Comparison of ENCODE assay signal across 18 cellular contexts in the genomic region with DNA sequence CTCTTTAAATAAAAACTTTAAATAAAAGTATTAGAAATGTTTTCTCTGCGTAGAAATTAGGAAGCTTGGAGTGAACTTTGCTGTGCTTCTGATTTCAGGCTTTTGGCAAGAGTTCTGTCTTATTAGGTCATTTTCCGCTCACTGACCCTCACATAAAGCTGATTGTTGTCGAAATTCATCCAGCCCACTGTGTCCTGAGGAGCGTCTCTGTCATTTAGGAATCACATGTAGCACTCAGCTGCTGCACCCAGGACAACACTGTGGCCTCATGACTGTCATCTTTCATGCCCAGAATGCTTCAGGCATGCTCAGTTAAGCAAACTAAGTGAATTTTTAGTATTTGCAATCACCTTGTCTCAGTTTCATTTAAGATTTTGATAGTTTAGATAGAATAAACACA.
"Had no signal": no experiment of that assay in that cellular context is flagged by ENCODE, and none has a peak within 500 bp of the region (broad histone marks: within the 10 kb centered on the region; RNA-seq: fewer than 3 reads in every experiment).

No MANE protein-coding gene starts in this region.

- H3K36me3 Mint-ChIP-seq: activated naive CD8-positive, alpha-beta T cell treated with anti-CD3 and anti-CD28 coated beads, Interleukin-2, amount 10 ng/mL, durations not matched to agents 7 days and 5 days; stimulated activated naive B cell treated with anti-CD40 and anti-IgM and Interleukin-4, amounts not matched to agents 10 μg/mL and 1 μg/mL and 100 μg/mL, for 72 hours had no signal

- H3K4me3 ChIP-seq: gastrocnemius medialis, left ventricle myocardium inferior, pancreas, tibial nerve, vagina had no signal

- H3K36me3 ChIP-seq: gastrocnemius medialis, left ventricle myocardium inferior, pancreas, tibial nerve, vagina had no signal

- H3K27ac Mint-ChIP-seq: activated CD4-positive, alpha-beta T cell treated with anti-CD3 and anti-CD28 coated beads, Interleukin-2, amount 10 ng/mL, durations not matched to agents 24 days and 14 days; activated naive CD8-positive, alpha-beta T cell treated with anti-CD3 and anti-CD28 coated beads, Interleukin-2, amount 10 ng/mL, durations not matched to agents 7 days and 5 days; dendritic cell treated with granulocyte-macrophage colony-stimulating factor and Interleukin-4, amounts not matched to agents 40 ng/mL and 50 ng/mL, for 4 days; effector memory CD8-positive, alpha-beta T cell; stimulated activated naive B cell treated with anti-CD40 and anti-IgM and Interleukin-4, amounts not matched to agents 10 μg/mL and 1 μg/mL and 100 μg/mL, for 72 hours; T-helper 2 cell treated with Interferon-gamma antibody and Interleukin-4, amounts not matched to agents 5 μg/mL and 100 μg/mL, for 36 hours had no signal

- H3K4me3 Mint-ChIP-seq: activated CD4-positive, alpha-beta T cell treated with anti-CD3 and anti-CD28 coated beads, Interleukin-2, amount 10 ng/mL, durations not matched to agents 24 days and 14 days; activated naive CD8-positive, alpha-beta T cell treated with anti-CD3 and anti-CD28 coated beads, Interleukin-2, amount 10 ng/mL, durations not matched to agents 7 days and 5 days; dendritic cell treated with granulocyte-macrophage colony-stimulating factor and Interleukin-4, amounts not matched to agents 40 ng/mL and 50 ng/mL, for 4 days; effector memory CD8-positive, alpha-beta T cell; stimulated activated naive B cell treated with anti-CD40 and anti-IgM and Interleukin-4, amounts not matched to agents 10 μg/mL and 1 μg/mL and 100 μg/mL, for 72 hours; T-helper 2 cell treated with Interferon-gamma antibody and Interleukin-4, amounts not matched to agents 5 μg/mL and 100 μg/mL, for 36 hours had no signal

- H3K4me1 ChIP-seq: gastrocnemius medialis, left ventricle myocardium inferior, pancreas, tibial nerve, vagina had no signal

- ATAC-seq: effector memory CD8-positive, alpha-beta T cell; gastrocnemius medialis; pancreas; stimulated activated naive B cell treated with anti-CD40 and anti-IgM and Interleukin-4, amounts not matched to agents 10 μg/mL and 1 μg/mL and 100 μg/mL, for 72 hours had no signal

- H3K27me3 Mint-ChIP-seq: dendritic cell treated with granulocyte-macrophage colony-stimulating factor and Interleukin-4, amounts not matched to agents 40 ng/mL and 50 ng/mL, for 4 days had no signal

- DNase-seq: activated CD4-positive, alpha-beta T cell treated with anti-CD3 and anti-CD28 coated beads, Interleukin-2, amount 10 ng/mL, durations not matched to agents 24 days and 14 days; activated CD4-positive, CD25-positive, alpha-beta regulatory T cell; activated CD8-positive, alpha-beta memory T cell treated with anti-CD3 and anti-CD28 coated beads for 24 hours; activated naive CD4-positive, alpha-beta T cell; activated naive CD8-positive, alpha-beta T cell treated with anti-CD3 and anti-CD28 coated beads, Interleukin-2, amount 10 ng/mL, durations not matched to agents 7 days and 5 days; aorta; effector memory CD8-positive, alpha-beta T cell; gastrocnemius medialis; left ventricle myocardium inferior; mesendoderm; pancreas; stimulated activated CD4-positive, alpha-beta T cell treated with anti-CD3 and anti-CD28 coated beads, Interleukin-2, amount 100 ng/mL, for 48 hours; stimulated activated naive B cell treated with anti-CD40 and anti-IgM and Interleukin-4, amounts not matched to agents 10 μg/mL and 1 μg/mL and 100 μg/mL, for 72 hours had no signal

- H3K4me1 Mint-ChIP-seq: activated CD4-positive, alpha-beta T cell treated with anti-CD3 and anti-CD28 coated beads, Interleukin-2, amount 10 ng/mL, durations not matched to agents 24 days and 14 days; activated naive CD8-positive, alpha-beta T cell treated with anti-CD3 and anti-CD28 coated beads, Interleukin-2, amount 10 ng/mL, durations not matched to agents 7 days and 5 days; stimulated activated naive B cell treated with anti-CD40 and anti-IgM and Interleukin-4, amounts not matched to agents 10 μg/mL and 1 μg/mL and 100 μg/mL, for 72 hours had no signal

- H3K27ac ChIP-seq: epithelial cell of prostate, gastrocnemius medialis, left ventricle myocardium inferior, pancreas, tibial nerve, vagina had no signal

- H3K27me3 ChIP-seq: gastrocnemius medialis, pancreas, tibial nerve, vagina had no signal

- H3K9me3 Mint-ChIP-seq: activated CD4-positive, alpha-beta T cell treated with anti-CD3 and anti-CD28 coated beads, Interleukin-2, amount 10 ng/mL, durations not matched to agents 24 days and 14 days; activated naive CD8-positive, alpha-beta T cell treated with anti-CD3 and anti-CD28 coated beads, Interleukin-2, amount 10 ng/mL, durations not matched to agents 7 days and 5 days; dendritic cell treated with granulocyte-macrophage colony-stimulating factor and Interleukin-4, amounts not matched to agents 40 ng/mL and 50 ng/mL, for 4 days; T-helper 2 cell treated with Interferon-gamma antibody and Interleukin-4, amounts not matched to agents 5 μg/mL and 100 μg/mL, for 36 hours had no signal
